ENCODE assay signal across 18 cellular contexts in the genomic region with DNA sequence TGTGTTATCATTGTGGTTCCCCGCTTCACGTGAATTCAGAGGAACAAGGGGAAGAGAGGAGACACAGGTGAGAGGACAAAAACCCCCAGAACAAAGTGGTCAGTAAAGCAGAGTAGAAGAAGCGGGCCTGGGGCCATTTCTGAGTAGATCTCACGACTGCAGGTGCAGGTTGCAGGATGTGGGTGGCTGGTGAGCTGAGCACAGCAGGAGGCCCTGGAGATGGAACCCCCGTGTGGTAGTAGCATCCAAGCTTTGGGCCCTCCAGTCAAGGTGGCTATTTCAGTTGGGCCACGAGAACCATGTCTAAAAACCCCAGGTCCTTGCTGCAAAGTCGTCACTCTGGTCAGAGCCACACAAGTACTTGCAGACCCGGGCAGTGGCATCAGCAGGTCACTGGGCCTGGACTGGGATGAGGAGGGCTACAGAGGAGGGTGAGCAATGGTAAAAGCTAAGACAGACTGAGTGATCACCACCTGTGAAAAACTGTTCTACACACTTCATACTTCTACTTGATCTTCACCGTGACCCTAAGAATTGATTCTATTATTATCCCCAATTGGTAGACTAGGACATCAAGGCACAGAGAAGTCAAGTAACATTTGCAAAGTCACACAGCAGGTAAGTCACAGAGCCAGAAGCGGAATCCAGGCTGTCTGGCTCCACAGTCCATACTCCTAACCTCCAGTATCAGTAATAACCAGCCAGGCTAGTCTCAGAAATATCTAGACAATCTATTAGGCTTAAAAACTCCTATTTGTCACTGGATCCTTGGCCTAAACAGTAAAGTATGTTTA. TPM values are rescaled to one million over a fixed set of nuclear protein-coding genes. Genes with fewer than 3 reads are reported as not detected.
DNase-seq lines count a peak whose midpoint lies in the region; ATAC-seq, FAIRE-seq and TF ChIP-seq lines count a peak whose summit lies in the region.
"Had no signal": no experiment of that assay in that cellular context is flagged by ENCODE, and none has a peak within 500 bp of the region (broad histone marks: within the 10 kb centered on the region; RNA-seq: fewer than 3 reads in every experiment).

No MANE protein-coding gene starts in this region.

- FAIRE-seq in GM12892 (lab: Jason Lieb, UNC) (peak; percentile 90), bronchial epithelial cell (lab: Jason Lieb, UNC) (peak; percentile 18)
- FAIRE-seq: A204.1, G401.6, GM18507, HTR-8/SVneo had no signal

- no peaks in the 10 kb centered on the region for H3K36me3 Mint-ChIP-seq in stimulated activated memory B cell treated with anti-CD40 and anti-IgM and Interleukin-4, amounts not matched to agents 10 μg/mL and 1 μg/mL and 100 μg/mL, for 72 hours
- H3K36me3 Mint-ChIP-seq: CD4-positive, alpha-beta memory T cell had no signal

- no peaks in the 10 kb centered on the region for H3K36me3 ChIP-seq in bronchial epithelial cell (ENCODE audit: control insufficient read depth, insufficient read depth, low read length)
- H3K36me3 ChIP-seq: BE2C had no signal

- TF ChIP-seq POLR2A in GM12892 (IDR thresholded peaks at IDR 0.05; ENCODE audit: low read depth, low read length): no peak

- H3K27me3 Mint-ChIP-seq in stimulated activated memory B cell treated with anti-CD40 and anti-IgM and Interleukin-4, amounts not matched to agents 10 μg/mL and 1 μg/mL and 100 μg/mL, for 72 hours: no peaks in the 10 kb centered on the region

- ATAC-seq in stimulated activated memory B cell treated with anti-CD40 and anti-IgM and Interleukin-4, amounts not matched to agents 10 μg/mL and 1 μg/mL and 100 μg/mL, for 72 hours: peak; percentile 69
- ATAC-seq: GM23338 had no signal

- TF ChIP-seq CTCF in bronchial epithelial cell (IDR thresholded peaks at IDR 0.05; ENCODE audit: insufficient read depth, low read length, severe bottlenecking): no peak

- no peak overlapping the region for H3K27ac Mint-ChIP-seq in stimulated activated memory B cell treated with anti-CD40 and anti-IgM and Interleukin-4, amounts not matched to agents 10 μg/mL and 1 μg/mL and 100 μg/mL, for 72 hours
- H3K27ac Mint-ChIP-seq: CD4-positive, alpha-beta memory T cell; GM23338; H9 had no signal

- H3K27me3 ChIP-seq in bronchial epithelial cell (ENCODE audit: control insufficient read depth, insufficient read depth, low read length): peaks cover 4% of the 10 kb centered on the region
- H3K27me3 ChIP-seq: BE2C had no signal

- no peak overlapping the region for H3K4me3 Mint-ChIP-seq in stimulated activated memory B cell treated with anti-CD40 and anti-IgM and Interleukin-4, amounts not matched to agents 10 μg/mL and 1 μg/mL and 100 μg/mL, for 72 hours
- H3K4me3 Mint-ChIP-seq: GM23338, H9 had no signal

- no peak for DNase-seq in GM12892 (ENCODE audit: insufficient read length)
- DNase-seq in Jurkat, Clone E6-1 (ENCODE audit: low read depth, low spot score): peak; percentile 47
- no peak for DNase-seq in bronchial epithelial cell (ENCODE audit: low read depth)
- DNase-seq in NCI-H510A (lab: John Stamatoyannopoulos, UW): no peak
- DNase-seq in activated T-cell treated with anti-CD3 and anti-CD28 coated beads, Interleukin-2, amount 50 U/mL, for 48 hours: no peak
- no peak for DNase-seq in anterior cingulate cortex (lab: John Stamatoyannopoulos, UW)
- DNase-seq: BE2C; CD4-positive, alpha-beta memory T cell; DMS79; EL; H9; KBM-7 had no signal

- peaks cover 13% of the 10 kb centered on the region for H3K4me1 Mint-ChIP-seq in stimulated activated memory B cell treated with anti-CD40 and anti-IgM and Interleukin-4, amounts not matched to agents 10 μg/mL and 1 μg/mL and 100 μg/mL, for 72 hours
- H3K4me1 Mint-ChIP-seq: GM23338, H9 had no signal

- no peak overlapping the region for H3K4me3 ChIP-seq in Jurkat, Clone E6-1 (ENCODE audit: low read length)
- H3K4me3 ChIP-seq in bronchial epithelial cell (ENCODE audit: low read depth, low read length): no peak overlapping the region
- H3K4me3 ChIP-seq: GM23338 had no signal

- no peaks in the 10 kb centered on the region for H3K9me3 Mint-ChIP-seq in stimulated activated memory B cell treated with anti-CD40 and anti-IgM and Interleukin-4, amounts not matched to agents 10 μg/mL and 1 μg/mL and 100 μg/mL, for 72 hours
- H3K9me3 Mint-ChIP-seq: CD4-positive, alpha-beta memory T cell; GM23338; H9 had no signal

RNA-seq across cellular contexts. Expression of a gene that starts 43.8 kb away (rescaled TPM):
- polyA plus RNA-seq in GM12892 (2012; ENCODE audit: missing spikeins): 0.06 TPM
- polyA plus RNA-seq in Jurkat, Clone E6-1 (2012; ENCODE audit: insufficient read depth, insufficient read length): not detected
- total RNA-seq in bronchial epithelial cell: under 0.01 TPM in 2 replicates
